8 cellular contexts compared by ENCODE assay signal in genomic region chr18:9055185-9055584, GRCh38. TPM values are rescaled to one million over a fixed set of nuclear protein-coding genes. Genes with fewer than 3 reads are reported as not detected.
DNase-seq lines count a peak whose midpoint lies in the region; ATAC-seq, FAIRE-seq and TF ChIP-seq lines count a peak whose summit lies in the region.

No MANE protein-coding gene starts in this region.

- no peaks in the 10 kb centered on the region for H3K4me1 Mint-ChIP-seq in activated T-helper 17 cell treated with anti-CD3 and anti-CD28 coated beads, Interleukin-2, amount 50 U/mL, for 72 hours
- H3K4me1 Mint-ChIP-seq in immature natural killer cell = no peaks in the 10 kb centered on the region

- no peaks in the 10 kb centered on the region for H3K36me3 Mint-ChIP-seq in activated T-helper 17 cell treated with anti-CD3 and anti-CD28 coated beads, Interleukin-2, amount 50 U/mL, for 72 hours (ENCODE audit: low read depth)
- H3K36me3 Mint-ChIP-seq in immature natural killer cell = peaks cover 0 to 4% (median 3%) of the 10 kb centered on the region in 3 donors

- intact Hi-C loops in HepG2 (cut with micrococcal nuclease; ENCODE audit: unreplicated experiment) (no loop called here), posterior vena cava (cut with DNase I) (loop anchor here in 1 of 2 donors (10.0 kb wide), 1 partner anchor 360 kb away; no protein-coding TSS in a partner anchor)

- peaks cover 14% of the 10 kb centered on the region for H3K4me1 ChIP-seq in HepG2 (ENCODE audit: insufficient read depth, low read length)

- TF ChIP-seq POLR2A in HepG2 (IDR thresholded peaks at IDR 0.05; ENCODE audit: insufficient read depth in 1 of 2, low read depth in 2 of 2, low read length in 2 of 2) = no peak

- H3K79me2 ChIP-seq in HepG2 (ENCODE audit: insufficient read depth, low read length) = no peaks in the 10 kb centered on the region

- H3K4me2 ChIP-seq in HepG2 (ENCODE audit: low read depth, low read length) = no peak overlapping the region

- no peak overlapping the region for H3K4me3 Mint-ChIP-seq in activated T-helper 17 cell treated with anti-CD3 and anti-CD28 coated beads, Interleukin-2, amount 50 U/mL, for 72 hours
- H3K4me3 Mint-ChIP-seq in immature natural killer cell = no peak overlapping the region

- H3K9me3 ChIP-seq in HepG2 (ENCODE audit: low read length) = peaks cover 27% of the 10 kb centered on the region

- no peak overlapping the region for H3K4me3 ChIP-seq in HepG2 (replicated peaks in 1 of 3; ENCODE audit: insufficient read depth in 1 of 3, low read depth in 2 of 3, low read length in 3 of 3)

- TF ChIP-seq RAD21 in HepG2 (CRISPR knock-in tag; IDR thresholded peaks at IDR 0.05) = no peak

- no TSS peak for BruUV-seq in HepG2 (replicated peaks; lab: Mats Ljungman, UMichigan)

- no peak overlapping the region for H3K9ac ChIP-seq in HepG2 (ENCODE audit: insufficient read depth, low read depth, low read length)

- H3K27me3 Mint-ChIP-seq in activated T-helper 17 cell treated with anti-CD3 and anti-CD28 coated beads, Interleukin-2, amount 50 U/mL, for 72 hours = no peaks in the 10 kb centered on the region
- peaks cover 0 to 2% (median 0%) of the 10 kb centered on the region in 3 donors for H3K27me3 Mint-ChIP-seq in immature natural killer cell (ENCODE audit: low read depth in 3 of 3)

- TF ChIP-seq CTCF in HepG2 (CRISPR knock-in tag; IDR thresholded peaks at IDR 0.05) = no peak

- H3K27ac ChIP-seq in HepG2 (ENCODE audit: extremely low read length, insufficient read depth, low read length) = no peak overlapping the region

- H4K20me1 ChIP-seq in HepG2 (ENCODE audit: insufficient read depth, low read length) = no peaks in the 10 kb centered on the region

- POLR2A ChIA-PET in HepG2 (lab: Yijun Ruan, JAX) = no interaction called here

- TF ChIP-seq EP300 in HepG2 (IDR thresholded peaks at IDR 0.05; ENCODE audit: low read depth in 2 of 2, low read length in 2 of 2) = no peak
- no peak for TF ChIP-seq EP300 in HepG2 (CRISPR knock-in tag; IDR thresholded peaks at IDR 0.05; ENCODE audit: borderline replicate concordance)

- peak; percentile 79 for ATAC-seq in HG03378 (IDR thresholded peaks at IDR 0.05; ENCODE audit: unreplicated experiment)
- peak; percentile 60 for ATAC-seq in activated T-helper 17 cell treated with anti-CD3 and anti-CD28 coated beads, Interleukin-2, amount 50 U/mL, for 72 hours (replicated peaks)
- ATAC-seq in HepG2 = no peak
- ATAC-seq in GM18520 (IDR thresholded peaks at IDR 0.05; ENCODE audit: unreplicated experiment) = no peak

- peak; percentile 71 for DNase-seq in EL
- DNase-seq in HepG2 (ENCODE audit: low spot score) = no peak
- DNase-seq in posterior vena cava (ENCODE audit: low spot score) = no peak
- DNase-seq in NCI-H1436 (lab: John Stamatoyannopoulos, UW) = no peak
- DNase-seq in immature natural killer cell = no peak

- CTCF ChIA-PET in HepG2 (lab: Yijun Ruan, JAX; ENCODE audit: low intra/inter-chr PET ratio, low total read pairs) = no interaction called here

- H3K36me3 ChIP-seq in HepG2 (replicated peaks in 1 of 2; ENCODE audit: control insufficient read depth in 1 of 2, insufficient read depth in 2 of 2, low read length in 2 of 2) = no peaks in the 10 kb centered on the region

- H3K27ac Mint-ChIP-seq in activated T-helper 17 cell treated with anti-CD3 and anti-CD28 coated beads, Interleukin-2, amount 50 U/mL, for 72 hours = no peak overlapping the region
- no peak overlapping the region for H3K27ac Mint-ChIP-seq in immature natural killer cell

- in situ Hi-C loops in HepG2 (cut with HindIII; ENCODE audit: extremely low pct_ligation_motif_present, low pct_unique_long_range_greater_than_20kb) = loop anchor here (25.0 kb wide), 1 partner anchor 282 kb away; the partner anchor contains the start of gene TWSG1

- no peak overlapping the region for H2AFZ ChIP-seq in HepG2 (ENCODE audit: low read length)

- FAIRE-seq in HepG2 (lab: Jason Lieb, UNC) = no peak

- no peaks in the 10 kb centered on the region for H3K27me3 ChIP-seq in HepG2 (ENCODE audit: control insufficient read depth in 1 of 2, insufficient read depth in 2 of 2, low read length in 2 of 2)

- 0% methylated on average over 1 of the region's 1 CpG for WGBS in HepG2 (ENCODE audit: low lambda C conversion rate)

- peaks cover 6% of the 10 kb centered on the region for H3K9me3 Mint-ChIP-seq in activated T-helper 17 cell treated with anti-CD3 and anti-CD28 coated beads, Interleukin-2, amount 50 U/mL, for 72 hours
- H3K9me3 Mint-ChIP-seq in immature natural killer cell = peaks cover 0 to 12% (median under 1%) of the 10 kb centered on the region in 6 donors

TF ChIP-seq in HepG2, 621 proteins besides CTCF, POLR2A, EP300 and RAD21:
- TF ChIP-seq STAG1 (CRISPR knock-in tag; IDR thresholded peaks at IDR 0.05) (peak; percentile 11; the same call in 1 of the 2 replicates), ATF2 (CRISPR knock-in tag; IDR thresholded peaks at IDR 0.05) (no peak)

RNA-seq across cellular contexts. Expression of gene NDUFV2, which starts 47.3 kb away (rescaled TPM):
- 100 to 1,000 TPM; 406 to 520 TPM for total RNA-seq in activated T-helper 17 cell treated with anti-CD3 and anti-CD28 coated beads, Interleukin-2, amount 50 U/mL, for 72 hours
- 299 and 369 TPM in 2 replicates for total RNA-seq in HepG2 (2016; rRNA removed; fragmentation: Illumina TruSeq; extraction: Trizol)
- 264 and 285 TPM in 2 replicates for total RNA-seq in HepG2 (2016; cell fraction: cytosol; rRNA removed; fragmentation: Illumina TruSeq; extraction: Trizol; ENCODE audit: low read depth)
- total RNA-seq in HepG2 (2016; cell fraction: insoluble cytoplasmic fraction; rRNA removed; fragmentation: Illumina TruSeq; extraction: Trizol) = 309 and 377 TPM in 2 replicates
- 307 and 313 TPM in 2 replicates for total RNA-seq in HepG2 (2016; cell fraction: membrane; rRNA removed; fragmentation: Illumina TruSeq; extraction: Trizol)
- total RNA-seq in HepG2 (2016; cell fraction: nucleus; rRNA removed; fragmentation: Illumina TruSeq; extraction: Trizol) = 175 and 186 TPM in 2 replicates
- 179 and 216 TPM in 2 replicates for polyA plus RNA-seq in HepG2 (2011; rRNA removed)
- polyA plus RNA-seq in HepG2 (2011; cell fraction: cytosol; rRNA removed) = 94.3 and 126 TPM in 2 replicates
- 54.4 and 62.6 TPM in 2 replicates for polyA plus RNA-seq in HepG2 (2011; cell fraction: nucleus; rRNA removed)
- 148 and 182 TPM in 2 replicates for polyA plus RNA-seq in HepG2 (2012)
- polyA plus RNA-seq in HepG2 (2016; cell fraction: cytosol; fragmentation: Illumina TruSeq; extraction: Trizol; ENCODE audit: low read depth) = 325 and 381 TPM in 2 replicates
- 331 and 354 TPM in 2 replicates for polyA plus RNA-seq in HepG2 (2016; cell fraction: insoluble cytoplasmic fraction; fragmentation: Illumina TruSeq; extraction: Trizol; ENCODE audit: low read depth)
- 233 and 259 TPM in 2 replicates for polyA plus RNA-seq in HepG2 (2016; cell fraction: membrane; fragmentation: Illumina TruSeq; extraction: Trizol; ENCODE audit: low read depth)
- polyA plus RNA-seq in HepG2 (2016; cell fraction: nucleus; fragmentation: Illumina TruSeq; extraction: Trizol; ENCODE audit: insufficient read depth, low read depth) = 182 and 183 TPM in 2 replicates
- polyA minus RNA-seq in HepG2 (2011; rRNA and poly(A)+ RNA removed; ENCODE audit: low replicate concordance) = 35.8 and 38.7 TPM in 2 replicates
- polyA minus RNA-seq in HepG2 (2011; cell fraction: cytosol; rRNA and poly(A)+ RNA removed) = 26.0 and 35.7 TPM in 2 replicates
- polyA minus RNA-seq in HepG2 (2011; cell fraction: nucleus; rRNA and poly(A)+ RNA removed) = 279 and 305 TPM in 2 replicates
- 100 to 1,000 TPM; 117 to 151 TPM for total RNA-seq in posterior vena cava
- polyA plus RNA-seq in immature natural killer cell = 100 to 1,000 TPM in 2 of 3 donors, 10 to 100 TPM in 1; 88.7 to 155 (median 115) TPM

Comparison
In these comparisons a context has a peak if more than half of its experiments do, and no peak if none do; other contexts are left out.
1. ATAC-seq: peak in HG03378 (single experiment) and activated T-helper 17 cell treated with anti-CD3 and anti-CD28 coated beads, Interleukin-2, amount 50 U/mL, for 72 hours (single experiment); none in HepG2 (single experiment) and GM18520 (single experiment).